In the genomic region with DNA sequence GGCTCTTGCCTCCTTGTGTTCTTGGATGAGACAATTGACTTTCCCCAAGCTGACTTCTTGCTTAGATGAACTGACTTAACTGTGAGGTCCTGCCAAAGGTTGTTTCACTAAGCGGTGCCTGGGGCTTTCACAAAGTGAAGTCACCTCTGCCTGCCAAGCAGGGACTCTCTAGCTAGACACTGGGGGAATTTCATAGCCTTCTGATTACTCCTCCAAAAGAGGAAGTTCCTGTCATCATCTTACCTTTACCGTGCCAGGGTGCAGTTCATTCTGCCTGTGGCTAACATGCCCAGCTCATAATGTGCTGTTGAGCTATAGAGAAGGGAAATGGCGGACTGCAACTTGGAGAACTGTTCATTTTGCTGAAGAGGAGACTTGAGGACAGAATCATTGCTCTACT, we compare ENCODE assay signal across 15 cellular contexts.
DNase-seq lines count a peak whose midpoint lies in the region; ATAC-seq, FAIRE-seq and TF ChIP-seq lines count a peak whose summit lies in the region.
"Had no signal": no experiment of that assay in that cellular context is flagged by ENCODE, and none has a peak within 500 bp of the region (broad histone marks: within the 10 kb centered on the region; RNA-seq: fewer than 3 reads in every experiment).

No MANE protein-coding gene starts in this region.

- H3K4me1 ChIP-seq in PC-3 (ENCODE audit: insufficient read depth, low read length), result no peaks in the 10 kb centered on the region
- no peaks in the 10 kb centered on the region for H3K4me1 ChIP-seq in psoas muscle

- DNase-seq in GM12892 (ENCODE audit: insufficient read length) (no peak), PC-3 (no peak), DMS79 (lab: John Stamatoyannopoulos, UW) (no peak), psoas muscle (no peak)
- no peak for DNase-seq in stimulated activated CD4-positive, alpha-beta T cell treated with anti-CD3 and anti-CD28 coated beads, Interleukin-2, amount 100 ng/mL, for 48 hours
- DNase-seq: activated naive CD8-positive, alpha-beta T cell treated with anti-CD3 and anti-CD28 coated beads, Interleukin-2, amount 50 U/mL, for 24 hours; effector memory CD4-positive, alpha-beta T cell; natural killer cell; stimulated activated CD4-positive, alpha-beta T cell treated with anti-CD3 and anti-CD28 coated beads, Interleukin-12 subunit alpha, Interleukin-12 subunit beta, amount 100 ng/mL, for 4 hours; stimulated activated naive CD4-positive, alpha-beta T cell treated with Interleukin-2 at 50 U/mL for 16 hours; T-helper 2 cell had no signal

- H3K4me3 ChIP-seq in PC-3 (ENCODE audit: low read length), result no peak overlapping the region
- H3K4me3 ChIP-seq in psoas muscle, result no peak overlapping the region

- no peak for TF ChIP-seq POLR2A in GM12892 (IDR thresholded peaks at IDR 0.05; ENCODE audit: low read depth, low read length)

- CTCF ChIA-PET in PC-3 (lab: Charles Lee), result no interaction called here

- peaks cover 72% of the 10 kb centered on the region for H3K27me3 ChIP-seq in PC-3 (ENCODE audit: low read length)
- H3K27me3 ChIP-seq in psoas muscle (ENCODE audit: insufficient read depth in 3 of 3, low read length in 2 of 3), result no peaks in the 10 kb centered on the region

- no peaks in the 10 kb centered on the region for H3K9me3 ChIP-seq in PC-3 (ENCODE audit: low read length)
- no peaks in the 10 kb centered on the region for H3K9me3 ChIP-seq in psoas muscle

- no TSS peak for BruUV-seq in PC-3 (replicated peaks; lab: Mats Ljungman, UMichigan)

- WGBS in psoas muscle, 3 donors, result 76 to 82% (median 78%) methylated on average over 3 of the region's 3 CpGs

- intact Hi-C loops in PC-3 (cut with micrococcal nuclease), result no loop called here
- intact Hi-C loops in psoas muscle (cut with DNase I), result no loop called here

- FAIRE-seq in GM12892 (lab: Jason Lieb, UNC), result peak; percentile 78

- no peak for TF ChIP-seq CTCF in PC-3 (conservative IDR thresholded peaks at IDR 0.05; ENCODE audit: low read depth, low read length)
- TF ChIP-seq CTCF in psoas muscle (IDR thresholded peaks at IDR 0.05), result no peak

- H3K9ac ChIP-seq in PC-3 (ENCODE audit: low read length), result no peak overlapping the region

- H4K20me1 ChIP-seq in PC-3 (ENCODE audit: low read length), result no peaks in the 10 kb centered on the region

- H3K27ac ChIP-seq in PC-3 (ENCODE audit: low read length) (no peak overlapping the region), psoas muscle (no peak overlapping the region)

- POLR2A ChIA-PET in PC-3 (lab: Charles Lee; ENCODE audit: unreplicated experiment), result no interaction called here

- no peak overlapping the region for H2AFZ ChIP-seq in PC-3 (ENCODE audit: low read length)

- no peaks in the 10 kb centered on the region for H3K36me3 ChIP-seq in PC-3 (ENCODE audit: low read depth, low read length)
- H3K36me3 ChIP-seq in psoas muscle (ENCODE audit: insufficient read depth in 1 of 2, low read depth in 1 of 2), result no peaks in the 10 kb centered on the region

- peak; percentile 68 for ATAC-seq in GM19455 (IDR thresholded peaks at IDR 0.05; ENCODE audit: unreplicated experiment)
- peak; percentile 94 for ATAC-seq in HG02884 (IDR thresholded peaks at IDR 0.05; ENCODE audit: unreplicated experiment)
- peak; percentile 92 for ATAC-seq in HG03558 (IDR thresholded peaks at IDR 0.05; ENCODE audit: extremely low read depth, unreplicated experiment)
- ATAC-seq in PC-3, result no peak
- ATAC-seq in psoas muscle, result no peak
- ATAC-seq: activated naive CD8-positive, alpha-beta T cell treated with anti-CD3 and anti-CD28 coated beads, Interleukin-2, amount 50 U/mL, for 24 hours; HCT116; natural killer cell had no signal

- H3K79me2 ChIP-seq in PC-3 (ENCODE audit: low read length), result no peaks in the 10 kb centered on the region

- no peaks in the 10 kb centered on the region for H3K9me2 ChIP-seq in PC-3 (replicated peaks; ENCODE audit: low read length)

- no peaks in the 10 kb centered on the region for H3F3A ChIP-seq in PC-3 (ENCODE audit: low read length, unreplicated experiment)

- no peak overlapping the region for H3K4me2 ChIP-seq in PC-3 (ENCODE audit: low read length)

Comparison
In these comparisons a context has a peak if more than half of its experiments do, and no peak if none do; other contexts are left out.
1. ATAC-seq: peak in GM19455 (single experiment), HG02884 (single experiment) and HG03558 (single experiment); none in PC-3 (single experiment) and psoas muscle (0 of 4).